ENCODE assay signal across 1 cellular context in the genomic region with DNA sequence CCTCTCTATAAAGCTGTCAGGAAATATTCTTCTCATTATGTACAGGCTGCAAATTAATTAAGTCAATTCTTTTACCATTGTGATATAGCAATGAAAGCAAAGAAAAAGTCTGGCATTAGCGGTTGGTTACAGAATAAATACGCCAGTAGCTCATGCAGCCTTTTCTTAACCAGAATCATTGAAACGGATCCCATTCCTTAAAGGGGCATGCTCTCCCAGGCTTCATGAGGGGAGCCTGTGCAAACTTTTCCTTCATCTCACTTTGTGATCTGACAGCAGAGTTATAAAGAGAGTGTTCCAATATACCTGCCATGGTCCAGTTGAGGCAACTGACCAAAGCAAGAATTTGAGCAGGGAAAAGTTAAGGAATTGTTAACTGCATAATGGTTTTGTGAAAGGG.
TF ChIP-seq lines count a peak whose summit lies in the region.

No MANE protein-coding gene starts in this region.

TF ChIP-seq in WTC11, 78 proteins besides CTCF, POLR2A, EP300 and RAD21 (continued from another document):
- TF ChIP-seq, protein P1, sequence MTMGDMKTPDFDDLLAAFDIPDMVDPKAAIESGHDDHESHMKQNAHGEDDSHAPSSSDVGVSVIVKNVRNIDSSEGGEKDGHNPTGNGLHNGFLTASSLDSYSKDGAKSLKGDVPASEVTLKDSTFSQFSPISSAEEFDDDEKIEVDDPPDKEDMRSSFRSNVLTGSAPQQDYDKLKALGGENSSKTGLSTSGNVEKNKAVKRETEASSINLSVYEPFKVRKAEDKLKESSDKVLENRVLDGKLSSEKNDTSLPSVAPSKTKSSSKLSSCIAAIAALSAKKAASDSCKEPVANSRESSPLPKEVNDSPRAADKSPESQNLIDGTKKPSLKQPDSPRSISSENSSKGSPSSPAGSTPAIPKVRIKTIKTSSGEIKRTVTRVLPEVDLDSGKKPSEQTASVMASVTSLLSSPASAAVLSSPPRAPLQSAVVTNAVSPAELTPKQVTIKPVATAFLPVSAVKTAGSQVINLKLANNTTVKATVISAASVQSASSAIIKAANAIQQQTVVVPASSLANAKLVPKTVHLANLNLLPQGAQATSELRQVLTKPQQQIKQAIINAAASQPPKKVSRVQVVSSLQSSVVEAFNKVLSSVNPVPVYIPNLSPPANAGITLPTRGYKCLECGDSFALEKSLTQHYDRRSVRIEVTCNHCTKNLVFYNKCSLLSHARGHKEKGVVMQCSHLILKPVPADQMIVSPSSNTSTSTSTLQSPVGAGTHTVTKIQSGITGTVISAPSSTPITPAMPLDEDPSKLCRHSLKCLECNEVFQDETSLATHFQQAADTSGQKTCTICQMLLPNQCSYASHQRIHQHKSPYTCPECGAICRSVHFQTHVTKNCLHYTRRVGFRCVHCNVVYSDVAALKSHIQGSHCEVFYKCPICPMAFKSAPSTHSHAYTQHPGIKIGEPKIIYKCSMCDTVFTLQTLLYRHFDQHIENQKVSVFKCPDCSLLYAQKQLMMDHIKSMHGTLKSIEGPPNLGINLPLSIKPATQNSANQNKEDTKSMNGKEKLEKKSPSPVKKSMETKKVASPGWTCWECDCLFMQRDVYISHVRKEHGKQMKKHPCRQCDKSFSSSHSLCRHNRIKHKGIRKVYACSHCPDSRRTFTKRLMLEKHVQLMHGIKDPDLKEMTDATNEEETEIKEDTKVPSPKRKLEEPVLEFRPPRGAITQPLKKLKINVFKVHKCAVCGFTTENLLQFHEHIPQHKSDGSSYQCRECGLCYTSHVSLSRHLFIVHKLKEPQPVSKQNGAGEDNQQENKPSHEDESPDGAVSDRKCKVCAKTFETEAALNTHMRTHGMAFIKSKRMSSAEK (CRISPR knock-in tag; IDR thresholded peaks at IDR 0.05; ENCODE audit: borderline replicate concordance), result no peak
- TF ChIP-seq, protein P2, sequence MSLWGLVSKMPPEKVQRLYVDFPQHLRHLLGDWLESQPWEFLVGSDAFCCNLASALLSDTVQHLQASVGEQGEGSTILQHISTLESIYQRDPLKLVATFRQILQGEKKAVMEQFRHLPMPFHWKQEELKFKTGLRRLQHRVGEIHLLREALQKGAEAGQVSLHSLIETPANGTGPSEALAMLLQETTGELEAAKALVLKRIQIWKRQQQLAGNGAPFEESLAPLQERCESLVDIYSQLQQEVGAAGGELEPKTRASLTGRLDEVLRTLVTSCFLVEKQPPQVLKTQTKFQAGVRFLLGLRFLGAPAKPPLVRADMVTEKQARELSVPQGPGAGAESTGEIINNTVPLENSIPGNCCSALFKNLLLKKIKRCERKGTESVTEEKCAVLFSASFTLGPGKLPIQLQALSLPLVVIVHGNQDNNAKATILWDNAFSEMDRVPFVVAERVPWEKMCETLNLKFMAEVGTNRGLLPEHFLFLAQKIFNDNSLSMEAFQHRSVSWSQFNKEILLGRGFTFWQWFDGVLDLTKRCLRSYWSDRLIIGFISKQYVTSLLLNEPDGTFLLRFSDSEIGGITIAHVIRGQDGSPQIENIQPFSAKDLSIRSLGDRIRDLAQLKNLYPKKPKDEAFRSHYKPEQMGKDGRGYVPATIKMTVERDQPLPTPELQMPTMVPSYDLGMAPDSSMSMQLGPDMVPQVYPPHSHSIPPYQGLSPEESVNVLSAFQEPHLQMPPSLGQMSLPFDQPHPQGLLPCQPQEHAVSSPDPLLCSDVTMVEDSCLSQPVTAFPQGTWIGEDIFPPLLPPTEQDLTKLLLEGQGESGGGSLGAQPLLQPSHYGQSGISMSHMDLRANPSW (CRISPR knock-in tag; conservative IDR thresholded peaks at IDR 0.05; ENCODE audit: low read depth), result no peak
- TF ChIP-seq ETV6 (CRISPR knock-in tag; IDR thresholded peaks at IDR 0.05) (no peak), NFE2L1 (CRISPR knock-in tag; IDR thresholded peaks at IDR 0.05) (no peak), TEAD4 (CRISPR knock-in tag; IDR thresholded peaks at IDR 0.05) (no peak), RELA (CRISPR knock-in tag; IDR thresholded peaks at IDR 0.05; ENCODE audit: borderline replicate concordance) (no peak), ELF4 (CRISPR knock-in tag; IDR thresholded peaks at IDR 0.05; ENCODE audit: low read depth) (no peak), SOX15 (CRISPR knock-in tag; IDR thresholded peaks at IDR 0.05) (no peak), SMAD4 (CRISPR knock-in tag; IDR thresholded peaks at IDR 0.05) (no peak), ZNF219 (CRISPR knock-in tag; IDR thresholded peaks at IDR 0.05; ENCODE audit: borderline replicate concordance) (no peak), ESRRA (CRISPR knock-in tag; IDR thresholded peaks at IDR 0.05; ENCODE audit: borderline replicate concordance) (no peak)
- TF ChIP-seq, protein P3, sequence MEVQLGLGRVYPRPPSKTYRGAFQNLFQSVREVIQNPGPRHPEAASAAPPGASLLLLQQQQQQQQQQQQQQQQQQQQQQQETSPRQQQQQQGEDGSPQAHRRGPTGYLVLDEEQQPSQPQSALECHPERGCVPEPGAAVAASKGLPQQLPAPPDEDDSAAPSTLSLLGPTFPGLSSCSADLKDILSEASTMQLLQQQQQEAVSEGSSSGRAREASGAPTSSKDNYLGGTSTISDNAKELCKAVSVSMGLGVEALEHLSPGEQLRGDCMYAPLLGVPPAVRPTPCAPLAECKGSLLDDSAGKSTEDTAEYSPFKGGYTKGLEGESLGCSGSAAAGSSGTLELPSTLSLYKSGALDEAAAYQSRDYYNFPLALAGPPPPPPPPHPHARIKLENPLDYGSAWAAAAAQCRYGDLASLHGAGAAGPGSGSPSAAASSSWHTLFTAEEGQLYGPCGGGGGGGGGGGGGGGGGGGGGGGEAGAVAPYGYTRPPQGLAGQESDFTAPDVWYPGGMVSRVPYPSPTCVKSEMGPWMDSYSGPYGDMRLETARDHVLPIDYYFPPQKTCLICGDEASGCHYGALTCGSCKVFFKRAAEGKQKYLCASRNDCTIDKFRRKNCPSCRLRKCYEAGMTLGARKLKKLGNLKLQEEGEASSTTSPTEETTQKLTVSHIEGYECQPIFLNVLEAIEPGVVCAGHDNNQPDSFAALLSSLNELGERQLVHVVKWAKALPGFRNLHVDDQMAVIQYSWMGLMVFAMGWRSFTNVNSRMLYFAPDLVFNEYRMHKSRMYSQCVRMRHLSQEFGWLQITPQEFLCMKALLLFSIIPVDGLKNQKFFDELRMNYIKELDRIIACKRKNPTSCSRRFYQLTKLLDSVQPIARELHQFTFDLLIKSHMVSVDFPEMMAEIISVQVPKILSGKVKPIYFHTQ (CRISPR knock-in tag; IDR thresholded peaks at IDR 0.05), result no peak
- TF ChIP-seq, protein P4, sequence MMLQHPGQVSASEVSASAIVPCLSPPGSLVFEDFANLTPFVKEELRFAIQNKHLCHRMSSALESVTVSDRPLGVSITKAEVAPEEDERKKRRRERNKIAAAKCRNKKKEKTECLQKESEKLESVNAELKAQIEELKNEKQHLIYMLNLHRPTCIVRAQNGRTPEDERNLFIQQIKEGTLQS (CRISPR knock-in tag; conservative IDR thresholded peaks at IDR 0.05), result no peak
- TF ChIP-seq, protein P5, sequence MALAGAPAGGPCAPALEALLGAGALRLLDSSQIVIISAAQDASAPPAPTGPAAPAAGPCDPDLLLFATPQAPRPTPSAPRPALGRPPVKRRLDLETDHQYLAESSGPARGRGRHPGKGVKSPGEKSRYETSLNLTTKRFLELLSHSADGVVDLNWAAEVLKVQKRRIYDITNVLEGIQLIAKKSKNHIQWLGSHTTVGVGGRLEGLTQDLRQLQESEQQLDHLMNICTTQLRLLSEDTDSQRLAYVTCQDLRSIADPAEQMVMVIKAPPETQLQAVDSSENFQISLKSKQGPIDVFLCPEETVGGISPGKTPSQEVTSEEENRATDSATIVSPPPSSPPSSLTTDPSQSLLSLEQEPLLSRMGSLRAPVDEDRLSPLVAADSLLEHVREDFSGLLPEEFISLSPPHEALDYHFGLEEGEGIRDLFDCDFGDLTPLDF (CRISPR knock-in tag; IDR thresholded peaks at IDR 0.05), result no peak
- TF ChIP-seq, protein P6, sequence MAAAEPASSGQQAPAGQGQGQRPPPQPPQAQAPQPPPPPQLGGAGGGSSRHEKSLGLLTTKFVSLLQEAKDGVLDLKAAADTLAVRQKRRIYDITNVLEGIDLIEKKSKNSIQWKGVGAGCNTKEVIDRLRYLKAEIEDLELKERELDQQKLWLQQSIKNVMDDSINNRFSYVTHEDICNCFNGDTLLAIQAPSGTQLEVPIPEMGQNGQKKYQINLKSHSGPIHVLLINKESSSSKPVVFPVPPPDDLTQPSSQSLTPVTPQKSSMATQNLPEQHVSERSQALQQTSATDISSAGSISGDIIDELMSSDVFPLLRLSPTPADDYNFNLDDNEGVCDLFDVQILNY (CRISPR knock-in tag; IDR thresholded peaks at IDR 0.05), result no peak
